1 cellular context compared by ENCODE assay signal in the genomic region with DNA sequence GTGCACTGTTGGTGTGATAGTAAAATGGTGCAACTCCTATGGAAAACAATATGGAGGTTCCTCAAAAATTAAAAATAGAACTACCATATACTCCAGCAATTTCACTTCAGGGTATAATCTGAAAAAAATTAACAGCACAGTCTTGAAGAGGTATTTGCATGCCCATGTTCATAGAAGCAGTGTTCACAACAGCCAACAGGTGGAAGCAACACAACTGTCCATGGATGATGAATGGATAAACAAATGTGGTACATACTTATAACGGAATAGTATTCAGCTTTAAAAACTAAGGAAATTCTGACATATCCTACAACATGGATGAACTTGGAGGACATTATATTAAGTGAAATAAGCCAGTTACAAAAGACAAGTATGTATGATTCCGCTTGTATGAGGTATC.
TF ChIP-seq lines count a peak whose summit lies in the region.

No MANE protein-coding gene starts in this region.

TF ChIP-seq in endothelial cell of umbilical vein, 7 proteins besides CTCF, POLR2A, EP300 and RAD21:
- TF ChIP-seq EZH2 (IDR thresholded peaks at IDR 0.05; ENCODE audit: borderline replicate concordance, low read depth, low read length, severe bottlenecking) (no peak), FOS (IDR thresholded peaks at IDR 0.05; ENCODE audit: borderline replicate concordance, insufficient read depth, low read length) (no peak), JUN (IDR thresholded peaks at IDR 0.05; ENCODE audit: borderline replicate concordance, insufficient read depth, insufficient read length, low read depth) (no peak), MYC (IDR thresholded peaks at IDR 0.05; ENCODE audit: low read depth, low read length) (no peak), GATA2 (IDR thresholded peaks at IDR 0.05; ENCODE audit: insufficient read depth, insufficient read length, low read depth, low read length) (no peak), POLR2AphosphoS5 (IDR thresholded peaks at IDR 0.05; ENCODE audit: insufficient read depth, low read depth, low read length) (no peak)
- TF ChIP-seq, protein P1, sequence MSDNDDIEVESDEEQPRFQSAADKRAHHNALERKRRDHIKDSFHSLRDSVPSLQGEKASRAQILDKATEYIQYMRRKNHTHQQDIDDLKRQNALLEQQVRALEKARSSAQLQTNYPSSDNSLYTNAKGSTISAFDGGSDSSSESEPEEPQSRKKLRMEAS (IDR thresholded peaks at IDR 0.05; ENCODE audit: insufficient read depth, insufficient read length): no peak
